ENCODE assay signal across 32 cellular contexts in the genomic region with DNA sequence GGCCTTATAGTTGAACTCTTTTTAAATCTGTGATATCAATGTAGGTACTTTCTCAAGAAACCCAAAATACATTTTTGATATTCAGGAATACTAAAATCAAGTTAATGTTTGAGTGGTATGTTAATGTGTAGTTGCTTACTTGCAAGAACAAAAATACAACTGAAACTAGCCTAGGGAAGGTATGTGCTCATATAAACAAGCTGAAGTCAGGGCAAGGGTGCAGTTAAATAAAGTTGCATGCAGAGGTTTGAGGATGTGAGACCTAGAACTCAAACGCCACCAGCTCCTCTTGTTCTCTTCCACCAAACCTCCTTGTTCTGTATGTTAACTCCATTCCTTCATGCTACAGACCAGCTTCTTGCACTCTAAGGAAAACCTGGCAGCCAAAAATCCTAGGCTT.
"Had no signal": no experiment of that assay in that cellular context is flagged by ENCODE, and none has a peak within 500 bp of the region (broad histone marks: within the 10 kb centered on the region; RNA-seq: fewer than 3 reads in every experiment).

No MANE protein-coding gene starts in this region.

- DNase-seq: activated effector memory CD4-positive, alpha-beta T cell treated with anti-CD3 and anti-CD28 coated beads, Interleukin-2, amount 50 U/mL, for 16 hours; activated effector memory CD4-positive, alpha-beta T cell treated with Interleukin-2 at 50 U/mL for 16 hours; activated gamma-delta T cell; activated gamma-delta T cell treated with Interleukin-2 at 50 U/mL for 16 hours; activated naive CD4-positive, alpha-beta T cell; activated naive CD4-positive, alpha-beta T cell treated with anti-CD3 and anti-CD28 coated beads for 36 hours; activated naive CD4-positive, alpha-beta T cell treated with anti-CD3 and anti-CD28 coated beads, Interleukin-2, amount 10 ng/mL, durations not matched to agents 7 days and 5 days; activated naive CD4-positive, alpha-beta T cell treated with anti-CD3 and anti-CD28 coated beads, Interleukin-2, amount 50 U/mL, for 16 hours; activated naive CD4-positive, alpha-beta T cell treated with Interleukin-2 at 50 U/mL for 16 hours; activated naive CD8-positive, alpha-beta T cell treated with anti-CD3 and anti-CD28 coated beads for 36 hours; activated naive CD8-positive, alpha-beta T cell treated with anti-CD3 and anti-CD28 coated beads, Interleukin-2, amount 10 ng/mL, durations not matched to agents 7 days and 5 days; activated naive CD8-positive, alpha-beta T cell treated with anti-CD3 and anti-CD28 coated beads, Interleukin-2, amount 50 U/mL, for 24 hours; activated T-cell treated with anti-CD3 and anti-CD28 coated beads, Interleukin-2, amount 50 U/mL, for 1 hour; activated T-cell treated with anti-CD3 and anti-CD28 coated beads, Interleukin-2, amount 50 U/mL, for 24 hours; activated T-cell treated with anti-CD3 and anti-CD28 coated beads, Interleukin-2, amount 50 U/mL, for 4 hours; activated T-cell treated with anti-CD3 and anti-CD28 coated beads, Interleukin-2, amount 50 U/mL, for 48 hours; activated T-cell treated with anti-CD3 and anti-CD28 coated beads, Interleukin-2, amount 50 U/mL, for 72 hours; adrenal gland; amniotic stem cell; amygdala; anterior cingulate cortex; aorta; body of pancreas; brain microvascular endothelial cell; caudate nucleus; central memory CD4-positive, alpha-beta T cell; cerebellar nuclear complex had no signal

- H3K4me1 ChIP-seq: ascending aorta, body of pancreas, breast epithelium had no signal

- H3K36me3 ChIP-seq: adrenal gland, ascending aorta, brain microvascular endothelial cell, breast epithelium, cardiac muscle cell had no signal

- H3K4me3 ChIP-seq: adrenal gland, ascending aorta, body of pancreas, breast epithelium, cardiac muscle cell had no signal

- H3K27ac ChIP-seq: adrenal gland, ascending aorta, body of pancreas, brain microvascular endothelial cell, breast epithelium, cardiac muscle cell had no signal

- H3K27me3 ChIP-seq: adrenal gland, ascending aorta, body of pancreas, brain microvascular endothelial cell, breast epithelium, cardiac muscle cell had no signal

- H3K9me3 ChIP-seq: adrenal gland, ascending aorta, body of pancreas, breast epithelium had no signal

- ATAC-seq: activated naive CD4-positive, alpha-beta T cell treated with anti-CD3 and anti-CD28 coated beads, Interleukin-2, amount 50 U/mL, for 72 hours; activated naive CD8-positive, alpha-beta T cell treated with anti-CD3 and anti-CD28 coated beads, Interleukin-2, amount 50 U/mL, for 24 hours; activated T-cell treated with anti-CD3 and anti-CD28 coated beads, Interleukin-2, amount 50 U/mL, for 4 hours; activated T-cell treated with anti-CD3 and anti-CD28 coated beads, Interleukin-2, amount 50 U/mL, for 72 hours; activated T-helper 17 cell treated with anti-CD3 and anti-CD28 coated beads, Interleukin-2, amount 50 U/mL, for 72 hours; body of pancreas had no signal
